ENCODE assay signal across 14 cellular contexts in genomic region chr11:59225017-59225416, GRCh38. TPM values are rescaled to one million over a fixed set of nuclear protein-coding genes. Genes with fewer than 3 reads are reported as not detected.
DNase-seq lines count a peak whose midpoint lies in the region; ATAC-seq and TF ChIP-seq lines count a peak whose summit lies in the region.
"Had no signal": no experiment of that assay in that cellular context is flagged by ENCODE, and none has a peak within 500 bp of the region (broad histone marks: within the 10 kb centered on the region; RNA-seq: fewer than 3 reads in every experiment).

No MANE protein-coding gene starts in this region.

- TF ChIP-seq CTCF in CD8-positive, alpha-beta T cell (IDR thresholded peaks at IDR 0.05), result no peak

- ATAC-seq in GM18511 (IDR thresholded peaks at IDR 0.05; ENCODE audit: unreplicated experiment) (peak; percentile 28), GM21576 (IDR thresholded peaks at IDR 0.05; ENCODE audit: unreplicated experiment) (peak; percentile 56), HG03432 (IDR thresholded peaks at IDR 0.05; ENCODE audit: unreplicated experiment) (peak; percentile 55), GM19035 (IDR thresholded peaks at IDR 0.05; ENCODE audit: unreplicated experiment) (no peak), GM18858 (IDR thresholded peaks at IDR 0.05; ENCODE audit: unreplicated experiment) (no peak)
- no peak for ATAC-seq in CD8-positive, alpha-beta T cell

- H3K9ac ChIP-seq in mucosa of rectum (ENCODE audit: low read depth in 1 of 2, low read length in 2 of 2), result no peak overlapping the region

- POLR2A ChIA-PET in CD8-positive, alpha-beta T cell (lab: Charles Lee), result no interaction called here

- H3K9me3 ChIP-seq in mucosa of rectum (ENCODE audit: control insufficient read depth in 2 of 2, low read length in 2 of 2), result no peaks in the 10 kb centered on the region
- H3K9me3 ChIP-seq in CD8-positive, alpha-beta T cell (ENCODE audit: low read length), result no peaks in the 10 kb centered on the region
- H3K9me3 ChIP-seq: mucosa of descending colon had no signal

- H3K36me3 ChIP-seq in mucosa of rectum (ENCODE audit: control insufficient read depth in 2 of 2, insufficient read depth in 2 of 2, low read length in 2 of 2), result no peaks in the 10 kb centered on the region
- no peaks in the 10 kb centered on the region for H3K36me3 ChIP-seq in CD8-positive, alpha-beta T cell (ENCODE audit: insufficient read depth, low read length)

- peaks cover 0 to 2% of the 10 kb centered on the region in 2 donors for H3K27me3 ChIP-seq in mucosa of rectum (ENCODE audit: control insufficient read depth in 2 of 2, insufficient read depth in 2 of 2, low read length in 2 of 2)
- H3K27me3 ChIP-seq in CD8-positive, alpha-beta T cell (ENCODE audit: insufficient read depth, low read length), result no peaks in the 10 kb centered on the region

- H3K27me3 Mint-ChIP-seq in CD8-positive, alpha-beta T cell (ENCODE audit: low read depth), result peaks cover 3% of the 10 kb centered on the region

- no peaks in the 10 kb centered on the region for H3K36me3 Mint-ChIP-seq in CD8-positive, alpha-beta T cell
- H3K36me3 Mint-ChIP-seq: activated naive CD8-positive, alpha-beta T cell treated with anti-CD3 and anti-CD28 coated beads, Interleukin-2, amount 10 ng/mL, durations not matched to agents 7 days and 5 days had no signal

- H3K9me3 Mint-ChIP-seq in CD8-positive, alpha-beta T cell, result no peaks in the 10 kb centered on the region
- H3K9me3 Mint-ChIP-seq: activated naive CD8-positive, alpha-beta T cell treated with anti-CD3 and anti-CD28 coated beads, Interleukin-2, amount 10 ng/mL, durations not matched to agents 7 days and 5 days had no signal

- intact Hi-C loops in CD8-positive, alpha-beta T cell (cut with DNase I, micrococcal nuclease), result no loop called here

- H3K27ac ChIP-seq in mucosa of rectum (ENCODE audit: low read depth in 2 of 2, low read length in 2 of 2), result peak overlapping the region; percentile 54 to 78
- no peak overlapping the region for H3K27ac ChIP-seq in CD8-positive, alpha-beta T cell (ENCODE audit: low read depth, low read length)

- H3K4me3 Mint-ChIP-seq in CD8-positive, alpha-beta T cell, result no peak overlapping the region
- H3K4me3 Mint-ChIP-seq: activated naive CD8-positive, alpha-beta T cell treated with anti-CD3 and anti-CD28 coated beads, Interleukin-2, amount 10 ng/mL, durations not matched to agents 7 days and 5 days had no signal

- H3K4me1 ChIP-seq in mucosa of rectum (ENCODE audit: control insufficient read depth in 2 of 2, insufficient read depth in 2 of 2, low read length in 2 of 2), result peaks cover 6% of the 10 kb centered on the region in 2 donors
- H3K4me1 ChIP-seq in CD8-positive, alpha-beta T cell (ENCODE audit: insufficient read depth, low read length), result no peaks in the 10 kb centered on the region

- DNase-seq in COLO829 (ENCODE audit: low spot score), result no peak
- no peak for DNase-seq in CD8-positive, alpha-beta T cell
- DNase-seq: activated CD4-positive, alpha-beta T cell treated with anti-CD3 and anti-CD28 coated beads, Interleukin-2, amount 50 U/mL, for 48 hours; activated naive CD8-positive, alpha-beta T cell treated with anti-CD3 and anti-CD28 coated beads, Interleukin-2, amount 10 ng/mL, durations not matched to agents 7 days and 5 days; C1 segment of cervical spinal cord; NCI-H1092; NK-92 treated with Interleukin-12 subunit alpha and Interleukin-12 subunit beta, amount 100 ng/mL, for 24 hours had no signal

- H3K4me1 Mint-ChIP-seq in CD8-positive, alpha-beta T cell (ENCODE audit: low read depth), result no peaks in the 10 kb centered on the region
- H3K4me1 Mint-ChIP-seq: activated naive CD8-positive, alpha-beta T cell treated with anti-CD3 and anti-CD28 coated beads, Interleukin-2, amount 10 ng/mL, durations not matched to agents 7 days and 5 days had no signal

- CTCF ChIA-PET in CD8-positive, alpha-beta T cell (lab: Charles Lee), result no interaction called here

- no peak overlapping the region for H3K4me3 ChIP-seq in mucosa of rectum (ENCODE audit: low read length in 2 of 2)
- H3K4me3 ChIP-seq in CD8-positive, alpha-beta T cell (ENCODE audit: low read depth, low read length), result no peak overlapping the region
- H3K4me3 ChIP-seq: mucosa of descending colon had no signal

- H3K27ac Mint-ChIP-seq in CD8-positive, alpha-beta T cell, result no peak overlapping the region
- H3K27ac Mint-ChIP-seq: activated naive CD8-positive, alpha-beta T cell treated with anti-CD3 and anti-CD28 coated beads, Interleukin-2, amount 10 ng/mL, durations not matched to agents 7 days and 5 days had no signal

RNA-seq across cellular contexts. Expression of gene MPEG1, which starts 12.3 kb away (rescaled TPM):
- total RNA-seq in CD8-positive, alpha-beta T cell, result under 1 TPM; 0.64 to 0.65 TPM

RNA-seq across cellular contexts. Expression of gene DTX4, which starts 53.1 kb away (rescaled TPM):
- total RNA-seq in CD8-positive, alpha-beta T cell, result under 1 TPM; 0.68 to 0.97 TPM

Comparison
In these comparisons a context has a peak if more than half of its experiments do, and no peak if none do; other contexts are left out.
1. ATAC-seq: peak in GM18511 (single experiment), GM21576 (single experiment) and HG03432 (single experiment); none in CD8-positive, alpha-beta T cell (single experiment), GM19035 (single experiment) and GM18858 (single experiment).